In the genomic region with DNA sequence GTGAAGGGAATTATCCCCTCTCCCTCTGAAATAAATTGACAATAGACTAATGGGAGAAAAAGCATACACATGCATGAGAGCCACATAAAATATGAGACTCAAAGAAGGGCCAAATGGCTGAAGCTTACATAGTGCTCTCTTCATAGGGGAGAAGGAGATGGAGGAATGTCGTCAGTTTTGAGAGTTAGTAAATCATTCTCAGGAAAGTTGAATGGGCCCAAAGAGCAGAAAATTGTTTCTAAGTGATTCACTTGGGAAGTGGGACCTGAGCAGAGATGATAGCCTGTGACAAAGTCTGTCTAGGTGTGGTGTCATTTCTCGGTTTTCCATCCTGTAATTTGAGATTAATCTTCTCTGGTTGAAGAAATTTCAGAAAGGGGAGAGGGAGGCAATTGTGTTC, we compare ENCODE assay signal across 21 cellular contexts.
"Had no signal": no experiment of that assay in that cellular context is flagged by ENCODE, and none has a peak within 500 bp of the region (broad histone marks: within the 10 kb centered on the region; RNA-seq: fewer than 3 reads in every experiment).

No MANE protein-coding gene starts in this region.

- H3K9me3 ChIP-seq: esophagus squamous epithelium, gastrocnemius medialis, heart left ventricle, left ventricle myocardium inferior, upper lobe of right lung had no signal

- H3K27me3 ChIP-seq: brain microvascular endothelial cell, esophagus squamous epithelium, gastrocnemius medialis, heart left ventricle, upper lobe of right lung had no signal

- H3K27ac ChIP-seq: brain microvascular endothelial cell, esophagus squamous epithelium, gastrocnemius medialis, heart left ventricle, left ventricle myocardium inferior, upper lobe of right lung had no signal

- H3K4me3 Mint-ChIP-seq: activated T-cell treated with anti-CD3 and anti-CD28 coated beads, Interleukin-2, amount 50 U/mL, for 24 hours; activated T-helper 17 cell treated with anti-CD3 and anti-CD28 coated beads, Interleukin-2, amount 50 U/mL, for 72 hours; effector memory CD8-positive, alpha-beta T cell; mesothelial cell of epicardium; naive thymus-derived CD8-positive, alpha-beta T cell; WTC11 had no signal

- H3K9me3 Mint-ChIP-seq: activated naive CD4-positive, alpha-beta T cell treated with anti-CD3 and anti-CD28 coated beads, Interleukin-2, amount 50 U/mL, for 72 hours; activated T-cell treated with anti-CD3 and anti-CD28 coated beads, Interleukin-2, amount 50 U/mL, for 24 hours; activated T-helper 17 cell treated with anti-CD3 and anti-CD28 coated beads, Interleukin-2, amount 50 U/mL, for 72 hours; effector memory CD8-positive, alpha-beta T cell; mesothelial cell of epicardium; naive thymus-derived CD8-positive, alpha-beta T cell; WTC11 had no signal

- H3K27me3 Mint-ChIP-seq: activated T-cell treated with anti-CD3 and anti-CD28 coated beads, Interleukin-2, amount 50 U/mL, for 24 hours; activated T-helper 17 cell treated with anti-CD3 and anti-CD28 coated beads, Interleukin-2, amount 50 U/mL, for 72 hours; effector memory CD8-positive, alpha-beta T cell; naive thymus-derived CD8-positive, alpha-beta T cell; progenitor cell of endocrine pancreas had no signal

- H3K4me1 Mint-ChIP-seq: activated T-helper 17 cell treated with anti-CD3 and anti-CD28 coated beads, Interleukin-2, amount 50 U/mL, for 72 hours; mesothelial cell of epicardium; naive thymus-derived CD8-positive, alpha-beta T cell; WTC11 had no signal

- DNase-seq: activated CD8-positive, alpha-beta memory T cell treated with anti-CD3 and anti-CD28 coated beads for 24 hours; activated CD8-positive, alpha-beta memory T cell treated with anti-CD3 and anti-CD28 coated beads, Interleukin-2, amount 50 U/mL, for 4 hours; activated T-cell treated with anti-CD3 and anti-CD28 coated beads, Interleukin-2, amount 50 U/mL, for 24 hours; aorta; brain microvascular endothelial cell; caudate nucleus; effector memory CD8-positive, alpha-beta T cell; esophagus squamous epithelium; gastrocnemius medialis; heart left ventricle; left ventricle myocardium inferior; naive thymus-derived CD8-positive, alpha-beta T cell; stimulated activated CD4-positive, alpha-beta T cell treated with anti-CD3 and anti-CD28 coated beads, Interleukin-4, amount 100 ng/mL, for 24 hours; stimulated activated naive CD4-positive, alpha-beta T cell treated with Interleukin-2 at 50 U/mL for 16 hours; T-helper 9 cell; upper lobe of right lung had no signal

- H3K4me1 ChIP-seq: esophagus squamous epithelium, gastrocnemius medialis, heart left ventricle, left ventricle myocardium inferior, upper lobe of right lung had no signal

- H3K36me3 Mint-ChIP-seq: activated naive CD4-positive, alpha-beta T cell treated with anti-CD3 and anti-CD28 coated beads, Interleukin-2, amount 50 U/mL, for 72 hours; WTC11 had no signal

- H3K36me3 ChIP-seq: brain microvascular endothelial cell had no signal

- ATAC-seq: activated naive CD4-positive, alpha-beta T cell treated with anti-CD3 and anti-CD28 coated beads, Interleukin-2, amount 50 U/mL, for 72 hours; activated T-helper 17 cell treated with anti-CD3 and anti-CD28 coated beads, Interleukin-2, amount 50 U/mL, for 72 hours; effector memory CD8-positive, alpha-beta T cell; gastrocnemius medialis; heart left ventricle; naive thymus-derived CD8-positive, alpha-beta T cell; upper lobe of right lung; WTC11 had no signal

- H3K27ac Mint-ChIP-seq: activated naive CD4-positive, alpha-beta T cell treated with anti-CD3 and anti-CD28 coated beads, Interleukin-2, amount 50 U/mL, for 72 hours; activated T-cell treated with anti-CD3 and anti-CD28 coated beads, Interleukin-2, amount 50 U/mL, for 24 hours; activated T-helper 17 cell treated with anti-CD3 and anti-CD28 coated beads, Interleukin-2, amount 50 U/mL, for 72 hours; effector memory CD8-positive, alpha-beta T cell; mesothelial cell of epicardium; progenitor cell of endocrine pancreas; WTC11 had no signal

- H3K4me3 ChIP-seq: esophagus squamous epithelium, gastrocnemius medialis, heart left ventricle, left ventricle myocardium inferior, upper lobe of right lung had no signal
